11 cellular contexts compared by ENCODE assay signal in genomic region chr2:207505180-207505579, GRCh38. TPM values are rescaled to one million over a fixed set of nuclear protein-coding genes. Genes with fewer than 3 reads are reported as not detected.
DNase-seq lines count a peak whose midpoint lies in the region; ATAC-seq and TF ChIP-seq lines count a peak whose summit lies in the region.
"Had no signal": no experiment of that assay in that cellular context is flagged by ENCODE, and none has a peak within 500 bp of the region (broad histone marks: within the 10 kb centered on the region; RNA-seq: fewer than 3 reads in every experiment).

No MANE protein-coding gene starts in this region.

- H2AFZ ChIP-seq in fibroblast of lung (ENCODE audit: low read length): no peak overlapping the region

- no peak for ATAC-seq in stimulated activated naive CD8-positive, alpha-beta T cell treated with anti-CD3 and anti-CD28 coated beads, Interleukin-15, amount 100 ng/mL, for 72 hours
- no peak for ATAC-seq in GM18502 (IDR thresholded peaks at IDR 0.05; ENCODE audit: poor library complexity, unreplicated experiment)

- peaks cover 57% of the 10 kb centered on the region for H3K4me1 Mint-ChIP-seq in activated T-cell treated with anti-CD3 and anti-CD28 coated beads, Interleukin-2, amount 50 U/mL, for 24 hours (ENCODE audit: low read depth)
- peaks cover 70% of the 10 kb centered on the region for H3K4me1 Mint-ChIP-seq in stimulated activated naive CD8-positive, alpha-beta T cell treated with anti-CD3 and anti-CD28 coated beads, Interleukin-15, amount 100 ng/mL, for 72 hours

- no peaks in the 10 kb centered on the region for H3K27me3 ChIP-seq in SJSA1 (replicated peaks)
- no peaks in the 10 kb centered on the region for H3K27me3 ChIP-seq in fibroblast of lung (ENCODE audit: control insufficient read depth, insufficient read depth, low read length)
- H3K27me3 ChIP-seq in ovary: no peaks in the 10 kb centered on the region
- H3K27me3 ChIP-seq: BLaER1 had no signal

- peaks cover 54% of the 10 kb centered on the region for H3K4me1 ChIP-seq in SJSA1 (replicated peaks)
- H3K4me1 ChIP-seq in fibroblast of lung (ENCODE audit: control insufficient read depth, extremely low read depth, insufficient read depth, low read length): peaks cover 16% of the 10 kb centered on the region
- H3K4me1 ChIP-seq in ovary (ENCODE audit: insufficient read depth): peaks cover 3% of the 10 kb centered on the region

- H3K36me3 Mint-ChIP-seq in activated T-cell treated with anti-CD3 and anti-CD28 coated beads, Interleukin-2, amount 50 U/mL, for 24 hours (ENCODE audit: low read depth): no peaks in the 10 kb centered on the region

- H3K9me3 ChIP-seq in SJSA1 (replicated peaks) (no peaks in the 10 kb centered on the region), fibroblast of lung (ENCODE audit: control insufficient read depth, insufficient read depth, low read depth, low read length) (no peaks in the 10 kb centered on the region), ovary (no peaks in the 10 kb centered on the region)
- H3K9me3 ChIP-seq: BLaER1 had no signal

- in situ Hi-C loops in G401 (cut with HindIII; ENCODE audit: low sequenced_read_pairs): no loop called here

- H3K27me3 Mint-ChIP-seq in activated T-cell treated with anti-CD3 and anti-CD28 coated beads, Interleukin-2, amount 50 U/mL, for 24 hours: no peaks in the 10 kb centered on the region
- no peaks in the 10 kb centered on the region for H3K27me3 Mint-ChIP-seq in stimulated activated naive CD8-positive, alpha-beta T cell treated with anti-CD3 and anti-CD28 coated beads, Interleukin-15, amount 100 ng/mL, for 72 hours

- H3K4me2 ChIP-seq in fibroblast of lung (ENCODE audit: extremely low read depth, insufficient read depth, low read length): peak overlapping the region; percentile 61
- H3K4me2 ChIP-seq: BLaER1 had no signal

- intact Hi-C loops in ovary (cut with DNase I): no loop called here

- H3K4me3 Mint-ChIP-seq in activated T-cell treated with anti-CD3 and anti-CD28 coated beads, Interleukin-2, amount 50 U/mL, for 24 hours: peak overlapping the region; percentile 44
- peak overlapping the region; percentile 72 to 74 for H3K4me3 Mint-ChIP-seq in stimulated activated naive CD8-positive, alpha-beta T cell treated with anti-CD3 and anti-CD28 coated beads, Interleukin-15, amount 100 ng/mL, for 72 hours

- no peaks in the 10 kb centered on the region for H3K79me2 ChIP-seq in fibroblast of lung (ENCODE audit: control insufficient read depth, insufficient read depth, low read length)

- TF ChIP-seq CTCF in fibroblast of lung (conservative IDR thresholded peaks at IDR 0.05 in 1 of 2, IDR thresholded peaks at IDR 0.05 in 1 of 2; ENCODE audit: low read depth in 1 of 2, low read length in 2 of 2) (no peak), ovary (IDR thresholded peaks at IDR 0.05) (no peak)

- H3K4me3 ChIP-seq in SJSA1: no peak overlapping the region
- peak overlapping the region in 1 of 4 experiments; percentile 12 for H3K4me3 ChIP-seq in fibroblast of lung (replicated peaks in 1 of 4; ENCODE audit: control extremely low read depth in 1 of 4, insufficient read depth in 1 of 4, low read depth in 3 of 4, low read length in 4 of 4)
- no peak overlapping the region for H3K4me3 ChIP-seq in ovary
- H3K4me3 ChIP-seq: BLaER1 had no signal

- 35 to 42% (median 41%) methylated on average over 3 of the region's 3 CpGs for WGBS in ovary, 3 donors

- peak overlapping the region; percentile 90 for H3K27ac Mint-ChIP-seq in activated T-cell treated with anti-CD3 and anti-CD28 coated beads, Interleukin-2, amount 50 U/mL, for 24 hours
- H3K27ac Mint-ChIP-seq in stimulated activated naive CD8-positive, alpha-beta T cell treated with anti-CD3 and anti-CD28 coated beads, Interleukin-15, amount 100 ng/mL, for 72 hours: peak overlapping the region; percentile 9 to 54

- no peak overlapping the region for H3K9ac ChIP-seq in fibroblast of lung (ENCODE audit: insufficient read depth, low read length)
- H3K9ac ChIP-seq: BLaER1 had no signal

- TF ChIP-seq POLR2A in ovary (IDR thresholded peaks at IDR 0.05): no peak

- no peaks in the 10 kb centered on the region for H3K9me3 Mint-ChIP-seq in activated T-cell treated with anti-CD3 and anti-CD28 coated beads, Interleukin-2, amount 50 U/mL, for 24 hours
- H3K9me3 Mint-ChIP-seq in stimulated activated naive CD8-positive, alpha-beta T cell treated with anti-CD3 and anti-CD28 coated beads, Interleukin-15, amount 100 ng/mL, for 72 hours: no peaks in the 10 kb centered on the region

- DNase-seq in activated T-cell treated with anti-CD3 and anti-CD28 coated beads, Interleukin-2, amount 50 U/mL, for 24 hours: no peak
- DNase-seq in activated T-cell treated with anti-CD3 and anti-CD28 coated beads, Interleukin-2, amount 50 U/mL, for 1 hour: no peak
- no peak for DNase-seq in SJSA1 (ENCODE audit: low read depth in 1 of 2, low spot score in 2 of 2)
- DNase-seq in fibroblast of lung (ENCODE audit: low read depth in 2 of 2): no peak
- DNase-seq in stimulated activated naive CD8-positive, alpha-beta T cell treated with anti-CD3 and anti-CD28 coated beads, Interleukin-15, amount 100 ng/mL, for 72 hours: no peak
- DNase-seq in ovary: no peak
- no peak for DNase-seq in G401 (ENCODE audit: low spot score)
- DNase-seq: activated CD4-positive, alpha-beta T cell treated with anti-CD3 and anti-CD28 coated beads for 1 hour; NCI-H1417 treated with DMSO at 0.1 percent for 48 hours had no signal

- TF ChIP-seq EP300 in ovary (IDR thresholded peaks at IDR 0.05): no peak

- no peaks in the 10 kb centered on the region for H4K20me1 ChIP-seq in fibroblast of lung (ENCODE audit: control insufficient read depth, extremely low read depth, insufficient read depth, low read length)
- H4K20me1 ChIP-seq: BLaER1 had no signal

- H3K36me3 ChIP-seq in SJSA1 (no peaks in the 10 kb centered on the region), fibroblast of lung (ENCODE audit: control insufficient read depth, insufficient read depth, low read length) (no peaks in the 10 kb centered on the region), ovary (no peaks in the 10 kb centered on the region)
- H3K36me3 ChIP-seq: BLaER1 had no signal

- peak overlapping the region; percentile 84 for H3K27ac ChIP-seq in SJSA1
- peak overlapping the region; percentile 65 for H3K27ac ChIP-seq in fibroblast of lung (ENCODE audit: insufficient read depth, low read length)
- no peak overlapping the region for H3K27ac ChIP-seq in ovary
- H3K27ac ChIP-seq: BLaER1 had no signal

RNA-seq across cellular contexts. Expression of gene CREB1, which starts 24.6 kb away (rescaled TPM):
- total RNA-seq in SJSA1 (2014; rRNA removed; shearing (Covaris generic)): 25.0 and 63.0 TPM in 2 replicates
- total RNA-seq in fibroblast of lung (33.1 and 47.4 TPM in 2 replicates), ovary (10 to 100 TPM; 21.0 to 79.6 (median 62.1) TPM)
- polyA plus RNA-seq in fibroblast of lung (34.3 and 37.7 TPM in 2 replicates), ovary (10 to 100 TPM; 10.8 to 31.8 TPM)
- 26.8 and 27.5 TPM in 2 replicates for polyA plus RNA-seq in fibroblast of lung (2012)
- polyA minus RNA-seq in fibroblast of lung (ENCODE audit: low replicate concordance): 33.3 and 119 TPM in 2 replicates
- 42.5 and 60.0 TPM in 2 replicates for total RNA-seq in G401 (2014; rRNA removed; shearing (Covaris generic))

Comparison
In these comparisons a context has a peak if more than half of its experiments do, and no peak if none do; other contexts are left out.
1. H3K27ac ChIP-seq: peak in SJSA1 (single experiment) and fibroblast of lung (single experiment); none in ovary (0 of 2).